ENCODE assay signal across 15 cellular contexts in the genomic region with DNA sequence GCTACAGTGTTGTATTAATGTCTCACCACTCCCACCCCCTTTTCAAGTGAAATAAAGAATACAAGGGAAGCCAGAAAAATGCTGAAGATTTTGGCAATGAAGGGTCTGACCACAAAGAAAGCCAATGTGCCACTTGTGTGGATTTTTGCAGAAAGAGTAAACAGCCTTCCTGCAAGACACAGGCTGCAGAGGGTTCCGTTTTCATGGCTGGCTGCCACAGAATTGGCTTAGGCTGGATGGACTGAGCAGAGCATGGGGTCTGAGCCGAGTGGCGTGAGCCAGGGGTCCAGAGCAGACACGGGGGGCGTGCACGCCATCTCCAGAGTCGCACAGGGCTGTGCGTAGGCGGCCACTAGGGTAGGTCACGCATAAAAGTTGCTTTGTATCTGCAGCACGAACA.
DNase-seq lines count a peak whose midpoint lies in the region; ATAC-seq and TF ChIP-seq lines count a peak whose summit lies in the region.
"Had no signal": no experiment of that assay in that cellular context is flagged by ENCODE, and none has a peak within 500 bp of the region (broad histone marks: within the 10 kb centered on the region; RNA-seq: fewer than 3 reads in every experiment).

No MANE protein-coding gene starts in this region.

- H3K9ac ChIP-seq in HUES64 (ENCODE audit: low read depth, low read length) = no peak overlapping the region

- 52% methylated on average over 11 of the region's 11 CpGs for WGBS in HUES64

- intact Hi-C loops in breast epithelium (cut with DNase I; ENCODE audit: low total_unique reads) = no loop called here

- no peak for TF ChIP-seq POLR2A in breast epithelium (IDR thresholded peaks at IDR 0.05)

- H3K27ac ChIP-seq in HUES64 (ENCODE audit: low read depth, low read length) (no peak overlapping the region), breast epithelium (no peak overlapping the region), temporal lobe (ENCODE audit: low read depth, low read length) (peak overlapping the region; percentile 36)
- H3K27ac ChIP-seq: testis had no signal

- no peaks in the 10 kb centered on the region for H3K36me3 ChIP-seq in HUES64 (ENCODE audit: insufficient read depth, low read length)
- H3K36me3 ChIP-seq in breast epithelium = no peaks in the 10 kb centered on the region

- H3K4me1 ChIP-seq in HUES64 (ENCODE audit: insufficient read depth, low read length) = no peaks in the 10 kb centered on the region
- no peaks in the 10 kb centered on the region for H3K4me1 ChIP-seq in breast epithelium
- H3K4me1 ChIP-seq: testis had no signal

- peaks cover 6% of the 10 kb centered on the region for H3K9me3 ChIP-seq in HUES64 (ENCODE audit: insufficient read depth, low read depth, low read length)
- H3K9me3 ChIP-seq in breast epithelium = no peaks in the 10 kb centered on the region
- H3K9me3 ChIP-seq: testis had no signal

- H3K4me3 ChIP-seq in HUES64 (ENCODE audit: low read length) (peak overlapping the region; percentile 48; the same call in 1 of the 2 replicates), breast epithelium (peak overlapping the region; percentile 4 to 64 (median 43))
- H3K4me3 ChIP-seq: testis had no signal

- no peak for TF ChIP-seq CTCF in breast epithelium (IDR thresholded peaks at IDR 0.05)

- H3K27me3 ChIP-seq in HUES64 (ENCODE audit: insufficient read depth, low read length) (peaks cover 5% of the 10 kb centered on the region; the same call in 1 of the 2 replicates), breast epithelium (no peaks in the 10 kb centered on the region)
- H3K27me3 ChIP-seq: testis had no signal

- no peak for DNase-seq in breast epithelium (ENCODE audit: low spot score in 2 of 2)
- DNase-seq in left kidney (ENCODE audit: low read depth, low spot score) = peak; percentile 35
- DNase-seq in NCI-H526 (lab: John Stamatoyannopoulos, UW) = no peak
- no peak for DNase-seq in DMS79 treated with DMSO at 0.1 percent for 48 hours (lab: John Stamatoyannopoulos, UW)
- DNase-seq: dermis blood vessel endothelial cell; DND-41; NCI-H446 treated with DMSO at 0.1 percent for 48 hours; SHP77; stimulated activated CD4-positive, alpha-beta T cell treated with anti-CD3 and anti-CD28 coated beads, Interleukin-4, amount 100 ng/mL, for 24 hours had no signal

- no peak for ATAC-seq in HG02852 (IDR thresholded peaks at IDR 0.05; ENCODE audit: unreplicated experiment)
- ATAC-seq in HG03045 (IDR thresholded peaks at IDR 0.05; ENCODE audit: unreplicated experiment) = no peak
- ATAC-seq: activated CD4-positive, CD25-positive, alpha-beta regulatory T cell treated with anti-CD3 and anti-CD28 coated beads, Interleukin-2, amount 50 U/mL, for 24 hours had no signal
